8 cellular contexts compared by ENCODE assay signal in the genomic region with DNA sequence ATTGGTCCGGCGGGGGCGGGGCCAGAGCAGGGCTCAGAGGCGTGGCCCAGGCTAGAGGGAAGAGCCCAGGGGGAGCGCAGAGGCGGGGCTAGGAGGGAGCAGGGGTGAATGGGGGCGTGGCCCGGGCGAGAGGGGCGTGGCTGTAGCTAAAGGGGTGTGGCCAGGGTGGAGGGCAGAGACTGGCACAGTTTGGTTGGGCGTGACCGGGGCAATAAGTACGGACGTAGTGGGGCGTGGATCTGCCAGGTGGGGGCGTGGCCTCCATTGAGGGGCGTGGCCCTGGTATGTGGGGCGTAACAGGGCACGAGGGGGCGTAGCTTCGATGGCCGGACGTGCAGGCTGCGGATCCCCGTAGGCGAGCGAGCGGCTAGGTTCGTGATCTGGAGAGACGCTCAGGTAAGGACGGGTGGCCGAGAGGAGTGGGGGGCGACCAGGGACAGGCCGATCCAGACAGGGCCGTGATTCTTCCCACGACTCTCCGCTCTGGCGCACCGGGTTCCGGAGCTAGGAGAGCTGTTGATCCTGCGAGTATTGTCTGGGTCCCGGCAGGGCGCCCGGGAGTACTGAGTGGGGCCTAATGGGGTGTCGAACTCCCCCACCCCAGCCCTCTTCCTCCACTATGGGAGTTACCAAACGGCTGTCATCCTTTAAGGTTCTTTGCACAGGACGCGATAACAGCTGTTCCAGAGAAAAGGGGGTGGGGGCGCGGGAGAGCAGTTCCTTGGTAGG. TPM values are rescaled to one million over a fixed set of nuclear protein-coding genes. Genes with fewer than 3 reads are reported as not detected.
A peak's percentile ranks its signal among the peaks of the same experiment; 100 is the strongest.
DNase-seq lines count a peak whose midpoint lies in the region; ATAC-seq, FAIRE-seq and TF ChIP-seq lines count a peak whose summit lies in the region.

Gene CA5B, plus strand, starts transcription at position 314 of the 729 bp plus-strand sequence. CDS start 11,754 bp downstream, outside the sequence.

- no peaks in the 10 kb centered on the region for H3K36me3 ChIP-seq in kidney (ENCODE audit: control insufficient read depth in 1 of 2, insufficient read depth in 2 of 2, low read length in 2 of 2)

- H3K4me3 Mint-ChIP-seq in chondrocyte (ENCODE audit: unreplicated experiment) = peak within 1 kb of the TSS; percentile 78

- peak; percentile 97 for FAIRE-seq in kidney (lab: Jason Lieb, UNC)

- H3K4me1 ChIP-seq in kidney (ENCODE audit: control insufficient read depth in 1 of 2, insufficient read depth in 1 of 2, low read depth in 1 of 2, low read length in 2 of 2) = no peaks in the 10 kb centered on the region

- TF ChIP-seq CTCF in GM12875 (IDR thresholded peaks at IDR 0.05; ENCODE audit: borderline replicate concordance, insufficient read depth, low read depth, low read length) (no peak), chondrocyte (IDR thresholded peaks at IDR 0.05) (peak; percentile 29), kidney (IDR thresholded peaks at IDR 0.05; ENCODE audit: borderline replicate concordance, extremely low read depth, insufficient read depth) (no peak)

- H3K27ac ChIP-seq in kidney (ENCODE audit: low read depth in 2 of 2, low read length in 2 of 2) = peak within 1 kb of the TSS in 1 of 2 donors; percentile 51

- H3K4me1 Mint-ChIP-seq in chondrocyte (ENCODE audit: low read depth) = peaks cover 35% of the 10 kb centered on the region

- no peak within 1 kb of the TSS for H3K9ac ChIP-seq in kidney (ENCODE audit: low read length in 2 of 2)

- H3K4me3 ChIP-seq in GM12875 (ENCODE audit: low read depth, low read length) (peak within 1 kb of the TSS; percentile 56), kidney (ENCODE audit: low read length in 2 of 2) (peak within 1 kb of the TSS; percentile 60 to 69)

- DNase-seq in NCI-H146 (lab: John Stamatoyannopoulos, UW) (peak; percentile 91), chondrocyte (ENCODE audit: low spot score) (peak; percentile 94), kidney (peak; percentile 98), NCI-H1694 treated with DMSO at 0.1 percent for 48 hours (lab: John Stamatoyannopoulos, UW) (no peak)
- peak; percentile 94 for DNase-seq in activated CD4-positive, alpha-beta T cell treated with anti-CD3 and anti-CD28 coated beads for 1 hour
- peak; percentile 81 to 99 (median 84) for DNase-seq in stimulated activated CD4-positive, alpha-beta T cell treated with anti-CD3 and anti-CD28 coated beads, Interleukin-1b, Interleukin-23, amount 100 ng/mL, for 24 hours (ENCODE audit: low read depth in 4 of 4, low spot score in 1 of 4)

- peak; percentile 97 for ATAC-seq in HG02642 (IDR thresholded peaks at IDR 0.05; ENCODE audit: poor library complexity, unreplicated experiment)

- H3K27me3 Mint-ChIP-seq in chondrocyte (ENCODE audit: low read depth) = peaks cover 2% of the 10 kb centered on the region

- no peaks in the 10 kb centered on the region for H3K9me3 ChIP-seq in kidney (ENCODE audit: control insufficient read depth in 1 of 2, low read length in 2 of 2)

- intact Hi-C loops in kidney (cut with DNase I) = no loop called here

- H3K9me3 Mint-ChIP-seq in chondrocyte (ENCODE audit: low read depth) = no peaks in the 10 kb centered on the region

- H3K27ac Mint-ChIP-seq in chondrocyte (ENCODE audit: unreplicated experiment) = peak within 1 kb of the TSS; percentile 47

- no peaks in the 10 kb centered on the region for H3K36me3 Mint-ChIP-seq in chondrocyte (ENCODE audit: low read depth)

RNA-seq across cellular contexts. Expression of gene CA5B, which starts in this region (rescaled TPM):
- total RNA-seq in chondrocyte (4.5 to 7.9 TPM (median 7.5 TPM) in 3 replicates), kidney (18.2 TPM)
- polyA plus RNA-seq in kidney (ENCODE audit: insufficient read depth, low read depth, low replicate concordance) = 1.9 TPM
